18 cellular contexts compared by ENCODE assay signal in the genomic region with DNA sequence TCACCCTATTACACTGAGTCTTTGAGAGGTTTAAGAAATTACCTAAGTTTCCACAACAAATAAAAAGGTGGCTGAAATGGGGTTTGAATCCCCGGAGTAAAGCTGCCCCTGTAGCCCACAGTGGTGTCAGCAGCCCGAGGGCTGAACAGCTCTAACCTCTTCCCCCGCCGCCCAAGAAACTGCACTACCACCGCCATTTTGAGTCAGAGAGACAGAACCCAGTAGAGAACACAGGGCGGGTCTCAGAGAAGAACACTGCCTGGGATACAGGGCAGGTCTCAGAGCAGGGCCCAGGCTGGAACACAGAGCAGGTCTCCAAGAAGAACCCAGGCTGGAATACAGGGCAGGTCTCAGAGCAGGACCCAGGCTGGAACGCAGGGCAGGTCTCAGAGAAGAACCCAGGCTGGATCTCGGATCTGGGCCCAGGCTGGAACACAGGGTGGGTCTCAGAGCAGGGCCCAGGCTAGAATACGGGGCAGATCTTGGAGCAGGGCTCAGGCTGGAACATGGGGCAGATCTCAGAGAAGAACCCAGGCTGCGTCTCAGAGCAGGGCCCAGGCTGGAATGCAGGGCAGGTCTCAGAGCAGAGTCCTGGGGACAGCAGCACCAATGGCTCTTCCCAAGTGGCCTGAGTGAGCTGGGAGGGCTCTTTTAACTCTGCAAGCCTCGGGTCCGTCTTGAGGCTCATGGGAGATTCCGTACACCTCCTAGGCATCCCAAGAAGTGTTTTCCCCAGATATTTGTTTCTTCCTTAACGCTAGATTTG.
"Had no signal": no experiment of that assay in that cellular context is flagged by ENCODE, and none has a peak within 500 bp of the region (broad histone marks: within the 10 kb centered on the region; RNA-seq: fewer than 3 reads in every experiment).

No MANE protein-coding gene starts in this region.

- H3K36me3 ChIP-seq: left lung, ovary, prostate gland, stomach, suprapubic skin, tibial nerve had no signal

- H3K4me1 ChIP-seq: foreskin keratinocyte, left lung, prostate gland, stomach, suprapubic skin, tibial nerve had no signal

- H3K9me3 ChIP-seq: left lung, ovary, prostate gland, stomach, suprapubic skin, tibial nerve had no signal

- H3K4me1 Mint-ChIP-seq: activated B cell treated with CpG ODN at 0.5 μM for 24 hours; activated CD4-positive, alpha-beta T cell treated with anti-CD3 and anti-CD28 coated beads for 36 hours; activated naive CD8-positive, alpha-beta T cell treated with anti-CD3 and anti-CD28 coated beads, Interleukin-2, amount 10 ng/mL, durations not matched to agents 7 days and 5 days had no signal

- H3K27ac ChIP-seq: epithelial cell of prostate, foreskin keratinocyte, left lung, ovary, prostate gland, stomach, suprapubic skin, tibial nerve had no signal

- H3K4me3 ChIP-seq: left lung, lung, ovary, prostate gland, stomach, suprapubic skin, tibial nerve had no signal

- H3K27me3 Mint-ChIP-seq: activated CD4-positive, alpha-beta T cell treated with anti-CD3 and anti-CD28 coated beads for 36 hours had no signal

- H3K9me3 Mint-ChIP-seq: activated B cell treated with CpG ODN at 0.5 μM for 24 hours; activated naive CD4-positive, alpha-beta T cell treated with anti-CD3 and anti-CD28 coated beads for 36 hours; activated naive CD8-positive, alpha-beta T cell treated with anti-CD3 and anti-CD28 coated beads, Interleukin-2, amount 10 ng/mL, durations not matched to agents 7 days and 5 days; activated T-cell treated with anti-CD3 and anti-CD28 coated beads, Interleukin-2, amount 50 U/mL, for 4 hours; endodermal cell; immature natural killer cell; naive thymus-derived CD8-positive, alpha-beta T cell had no signal

- H3K27me3 ChIP-seq: left lung, ovary, stomach, suprapubic skin, tibial nerve had no signal

- H3K36me3 Mint-ChIP-seq: activated naive CD8-positive, alpha-beta T cell treated with anti-CD3 and anti-CD28 coated beads, Interleukin-2, amount 10 ng/mL, durations not matched to agents 7 days and 5 days; immature natural killer cell; naive thymus-derived CD8-positive, alpha-beta T cell had no signal

- H3K4me3 Mint-ChIP-seq: activated B cell treated with CpG ODN at 0.5 μM for 24 hours; activated CD4-positive, alpha-beta T cell treated with anti-CD3 and anti-CD28 coated beads for 36 hours; activated naive CD4-positive, alpha-beta T cell treated with anti-CD3 and anti-CD28 coated beads for 36 hours; activated naive CD8-positive, alpha-beta T cell treated with anti-CD3 and anti-CD28 coated beads, Interleukin-2, amount 10 ng/mL, durations not matched to agents 7 days and 5 days; activated T-cell treated with anti-CD3 and anti-CD28 coated beads, Interleukin-2, amount 50 U/mL, for 4 hours; endodermal cell; immature natural killer cell; naive thymus-derived CD8-positive, alpha-beta T cell had no signal

- DNase-seq: activated B cell treated with CpG ODN at 0.5 μM for 24 hours, cortex of kidney, left lung had no signal

- H3K27ac Mint-ChIP-seq: activated B cell treated with CpG ODN at 0.5 μM for 24 hours; activated CD4-positive, alpha-beta T cell treated with anti-CD3 and anti-CD28 coated beads for 36 hours; activated naive CD4-positive, alpha-beta T cell treated with anti-CD3 and anti-CD28 coated beads for 36 hours; activated naive CD8-positive, alpha-beta T cell treated with anti-CD3 and anti-CD28 coated beads, Interleukin-2, amount 10 ng/mL, durations not matched to agents 7 days and 5 days; endodermal cell; immature natural killer cell; naive thymus-derived CD8-positive, alpha-beta T cell had no signal
